Comparison of ENCODE assay signal across 8 cellular contexts in the genomic region with DNA sequence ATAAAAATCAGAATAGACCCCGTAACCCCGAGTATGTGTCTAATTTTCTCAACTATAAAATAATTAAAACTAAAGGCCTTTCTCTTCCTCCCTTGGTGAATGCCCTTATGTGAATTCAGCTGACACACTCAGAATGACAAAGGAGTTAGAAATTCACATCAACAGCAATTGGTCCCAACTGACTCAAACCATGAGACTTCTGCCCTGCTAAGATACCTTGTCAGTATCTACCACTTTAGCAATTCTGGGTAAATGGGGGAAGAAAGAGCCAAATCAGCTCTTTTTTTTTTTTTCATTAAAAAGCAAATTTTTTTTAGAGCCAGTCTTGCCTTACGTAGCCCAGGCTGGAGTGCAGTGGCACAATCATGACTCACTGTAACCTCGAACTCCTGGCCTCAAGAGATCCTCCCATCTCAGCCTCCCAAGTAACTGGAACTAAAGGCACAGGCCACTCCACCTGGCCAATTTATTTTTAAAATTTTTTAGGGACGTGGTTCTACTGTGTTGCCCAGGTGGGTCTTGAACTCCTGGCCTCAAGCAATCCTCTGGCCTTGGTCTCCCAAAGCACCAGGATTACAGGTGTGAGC. TPM values are rescaled to one million over a fixed set of nuclear protein-coding genes. Genes with fewer than 3 reads are reported as not detected.
DNase-seq lines count a peak whose midpoint lies in the region; TF ChIP-seq lines count a peak whose summit lies in the region.
"Had no signal": no experiment of that assay in that cellular context is flagged by ENCODE, and none has a peak within 500 bp of the region (broad histone marks: within the 10 kb centered on the region; RNA-seq: fewer than 3 reads in every experiment).

No MANE protein-coding gene starts in this region.

- H3K9me3 ChIP-seq in HUES48 (ENCODE audit: control insufficient read depth, insufficient read depth, low read length), result no peaks in the 10 kb centered on the region
- H3K9me3 ChIP-seq in iPS-20b (ENCODE audit: insufficient read depth, low read depth, low read length), result no peaks in the 10 kb centered on the region
- H3K9me3 ChIP-seq in stomach smooth muscle (ENCODE audit: control insufficient read depth in 2 of 2, low read length in 2 of 2), result no peaks in the 10 kb centered on the region
- no peaks in the 10 kb centered on the region for H3K9me3 ChIP-seq in left ventricle myocardium inferior (replicated peaks)
- H3K9me3 ChIP-seq in HAP-1, result no peaks in the 10 kb centered on the region

- H3K9ac ChIP-seq in HUES48 (ENCODE audit: low read depth, low read length) (no peak overlapping the region), iPS-20b (ENCODE audit: low read depth, low read length) (peak overlapping the region; percentile 91; the same call in 1 of the 2 replicates), stomach smooth muscle (ENCODE audit: low read length in 2 of 2) (no peak overlapping the region)

- H3K27ac ChIP-seq in HUES48 (ENCODE audit: low read depth, low read length), result no peak overlapping the region
- H3K27ac ChIP-seq in VCaP, result peak overlapping the region; percentile 97
- no peak overlapping the region for H3K27ac ChIP-seq in iPS-20b (ENCODE audit: low read length)
- peak overlapping the region; percentile 87 for H3K27ac ChIP-seq in stomach smooth muscle (ENCODE audit: low read length)
- no peak overlapping the region for H3K27ac ChIP-seq in left ventricle myocardium inferior (replicated peaks)

- TF ChIP-seq CTCF in VCaP (conservative IDR thresholded peaks at IDR 0.05) (no peak), left ventricle myocardium inferior (IDR thresholded peaks at IDR 0.05; ENCODE audit: borderline replicate concordance) (no peak)

- in situ Hi-C loops in HAP-1 (cut with MboI; ENCODE audit: low sequenced_read_pairs), result no loop called here

- H3K4me1 ChIP-seq in HUES48 (ENCODE audit: control insufficient read depth, insufficient read depth, low read length), result peaks cover 27% of the 10 kb centered on the region
- H3K4me1 ChIP-seq in iPS-20b (ENCODE audit: insufficient read depth, low read length), result peaks cover 16% of the 10 kb centered on the region; the same call in 1 of the 2 replicates
- peaks cover 9% of the 10 kb centered on the region for H3K4me1 ChIP-seq in stomach smooth muscle (ENCODE audit: control insufficient read depth, insufficient read depth, low read length)
- H3K4me1 ChIP-seq in left ventricle myocardium inferior, result peaks cover 41% of the 10 kb centered on the region
- H3K4me1 ChIP-seq in HAP-1, result peaks cover 32% of the 10 kb centered on the region

- intact Hi-C loops in left ventricle myocardium inferior (cut with micrococcal nuclease), result no loop called here

- no peaks in the 10 kb centered on the region for H3K27me3 ChIP-seq in HUES48 (ENCODE audit: control insufficient read depth, insufficient read depth, low read length)
- H3K27me3 ChIP-seq in iPS-20b (ENCODE audit: insufficient read depth, low read length), result no peaks in the 10 kb centered on the region
- H3K27me3 ChIP-seq in stomach smooth muscle (ENCODE audit: control insufficient read depth in 1 of 2, insufficient read depth in 2 of 2, low read length in 2 of 2), result no peaks in the 10 kb centered on the region
- no peaks in the 10 kb centered on the region for H3K27me3 ChIP-seq in left ventricle myocardium inferior (ENCODE audit: low read depth)
- H3K27me3 ChIP-seq in HAP-1 (ENCODE audit: low read depth), result no peaks in the 10 kb centered on the region

- H3K36me3 ChIP-seq in HUES48 (ENCODE audit: control insufficient read depth, insufficient read depth, low read length), result peaks cover 8% of the 10 kb centered on the region
- peaks cover 6% of the 10 kb centered on the region for H3K36me3 ChIP-seq in iPS-20b (ENCODE audit: insufficient read depth, low read depth, low read length)
- H3K36me3 ChIP-seq in stomach smooth muscle (ENCODE audit: control insufficient read depth in 2 of 2, insufficient read depth in 2 of 2, low read length in 2 of 2), result peaks cover 3 to 4% of the 10 kb centered on the region in 2 donors
- peaks cover 10% of the 10 kb centered on the region for H3K36me3 ChIP-seq in left ventricle myocardium inferior
- H3K36me3 ChIP-seq in HAP-1 (replicated peaks), result peaks cover 9% of the 10 kb centered on the region

- DNase-seq in activated gamma-delta T cell treated with Interleukin-2 at 50 U/mL for 16 hours (no peak), left ventricle myocardium inferior (no peak), HAP-1 (ENCODE audit: low spot score in 2 of 2) (no peak)
- DNase-seq: stimulated activated CD4-positive, alpha-beta T cell treated with anti-CD3 and anti-CD28 coated beads, Interleukin-4, amount 100 ng/mL, for 1 hour had no signal

- H3K4me3 ChIP-seq in HUES48 (ENCODE audit: low read depth, low read length), result peak overlapping the region; percentile 65; the same call in 1 of the 2 replicates
- H3K4me3 ChIP-seq in iPS-20b (ENCODE audit: low read length), result peak overlapping the region; percentile 79; the same call in 1 of the 2 replicates
- H3K4me3 ChIP-seq in stomach smooth muscle (ENCODE audit: low read length in 2 of 2), result no peak overlapping the region
- no peak overlapping the region for H3K4me3 ChIP-seq in left ventricle myocardium inferior
- H3K4me3 ChIP-seq in HAP-1, result no peak overlapping the region

RNA-seq across cellular contexts. Expression of a gene that starts 1.7 kb away (rescaled TPM):
- 53.5 TPM for total RNA-seq in left ventricle myocardium inferior

Comparison
In these comparisons a context has a peak if more than half of its experiments do, and no peak if none do; other contexts are left out.
1. H3K27ac ChIP-seq: peak in VCaP (single experiment) and stomach smooth muscle (single experiment); none in HUES48 (single experiment), iPS-20b (single experiment) and left ventricle myocardium inferior (single experiment).
2. H3K4me3 ChIP-seq: peak in HUES48 (single experiment) and iPS-20b (single experiment); none in stomach smooth muscle (0 of 2), left ventricle myocardium inferior (single experiment) and HAP-1 (single experiment).